ENCODE assay signal across 22 cellular contexts in genomic region chr1:25018878-25019277, GRCh38.
DNase-seq lines count a peak whose midpoint lies in the region; ATAC-seq and TF ChIP-seq lines count a peak whose summit lies in the region.
"Had no signal": no experiment of that assay in that cellular context is flagged by ENCODE, and none has a peak within 500 bp of the region (broad histone marks: within the 10 kb centered on the region; RNA-seq: fewer than 3 reads in every experiment).

No MANE protein-coding gene starts in this region.

- ATAC-seq in activated naive CD4-positive, alpha-beta T cell treated with anti-CD3 and anti-CD28 coated beads, Interleukin-2, amount 50 U/mL, for 72 hours: no peak
- no peak for ATAC-seq in activated naive CD8-positive, alpha-beta T cell treated with anti-CD3 and anti-CD28 coated beads, Interleukin-2, amount 10 ng/mL, durations not matched to agents 7 days and 5 days (ENCODE audit: low read depth)
- ATAC-seq in stimulated activated effector memory CD8-positive, alpha-beta T cell treated with anti-CD3 and anti-CD28 coated beads, Interleukin-12 subunit alpha, Interleukin-12 subunit beta, amount 100 ng/mL, for 72 hours: no peak
- ATAC-seq: GM23338 had no signal

- no peak overlapping the region for H3K27ac ChIP-seq in tibial nerve
- H3K27ac ChIP-seq: esophagus squamous epithelium, neutrophil had no signal

- peaks cover 60% of the 10 kb centered on the region for H3K4me1 ChIP-seq in NT2/D1 (ENCODE audit: insufficient read depth, insufficient read length)
- peaks cover 0 to 16% (median 6%) of the 10 kb centered on the region in 4 donors for H3K4me1 ChIP-seq in tibial nerve
- H3K4me1 ChIP-seq: Caco-2 had no signal

- peaks cover 59% of the 10 kb centered on the region for H3K4me1 Mint-ChIP-seq in activated naive CD8-positive, alpha-beta T cell treated with anti-CD3 and anti-CD28 coated beads, Interleukin-2, amount 10 ng/mL, durations not matched to agents 7 days and 5 days
- H3K4me1 Mint-ChIP-seq in stimulated activated effector memory CD8-positive, alpha-beta T cell treated with anti-CD3 and anti-CD28 coated beads, Interleukin-12 subunit alpha, Interleukin-12 subunit beta, amount 100 ng/mL, for 72 hours: peaks cover 65% of the 10 kb centered on the region

- peak overlapping the region; percentile 67 to 99 for H3K27ac Mint-ChIP-seq in activated naive CD4-positive, alpha-beta T cell treated with anti-CD3 and anti-CD28 coated beads, Interleukin-2, amount 50 U/mL, for 72 hours
- peak overlapping the region; percentile 97 for H3K27ac Mint-ChIP-seq in activated naive CD8-positive, alpha-beta T cell treated with anti-CD3 and anti-CD28 coated beads, Interleukin-2, amount 10 ng/mL, durations not matched to agents 7 days and 5 days
- peak overlapping the region; percentile 96 for H3K27ac Mint-ChIP-seq in stimulated activated effector memory CD8-positive, alpha-beta T cell treated with anti-CD3 and anti-CD28 coated beads, Interleukin-12 subunit alpha, Interleukin-12 subunit beta, amount 100 ng/mL, for 72 hours
- H3K27ac Mint-ChIP-seq: GM23338 had no signal

- no peak for DNase-seq in activated naive CD4-positive, alpha-beta T cell treated with anti-CD3 and anti-CD28 coated beads, Interleukin-2, amount 50 U/mL, for 72 hours (ENCODE audit: low spot score in 2 of 2)
- no peak for DNase-seq in activated naive CD4-positive, alpha-beta T cell treated with anti-CD3 and anti-CD28 coated beads, Interleukin-2, amount 50 U/mL, for 16 hours
- DNase-seq in NT2/D1 (ENCODE audit: low read depth, low spot score): no peak
- no peak for DNase-seq in activated naive CD8-positive, alpha-beta T cell treated with anti-CD3 and anti-CD28 coated beads, Interleukin-2, amount 10 ng/mL, durations not matched to agents 7 days and 5 days
- DNase-seq in stimulated activated effector memory CD8-positive, alpha-beta T cell treated with anti-CD3 and anti-CD28 coated beads, Interleukin-12 subunit alpha, Interleukin-12 subunit beta, amount 100 ng/mL, for 72 hours (ENCODE audit: low spot score in 2 of 2): no peak
- DNase-seq in RKO (ENCODE audit: low spot score): no peak
- no peak for DNase-seq in tibial nerve (ENCODE audit: low spot score in 2 of 2)
- no peak for DNase-seq in HCEC 1CT
- DNase-seq: activated CD4-positive, alpha-beta T cell treated with anti-CD3 and anti-CD28 coated beads for 48 hours; activated effector memory CD4-positive, alpha-beta T cell treated with anti-CD3 and anti-CD28 coated beads, Interleukin-2, amount 50 U/mL, for 16 hours; Caco-2; dorsolateral prefrontal cortex; esophagus squamous epithelium; glutamatergic neuron; immature natural killer cell; Kasumi-1; NCI-H1417; stimulated activated CD4-positive, alpha-beta T cell treated with anti-CD3 and anti-CD28 coated beads, Interleukin-2, amount 100 ng/mL, for 24 hours; T1000 had no signal

- peak overlapping the region; percentile 6 for H3K9ac ChIP-seq in NT2/D1 (ENCODE audit: insufficient read length, low read depth)

- POLR2A ChIA-PET in activated naive CD8-positive, alpha-beta T cell treated with anti-CD3 and anti-CD28 coated beads, Interleukin-2, amount 10 ng/mL, durations not matched to agents 7 days and 5 days (lab: Charles Lee): interaction anchor here (0.8 to 1.4 kb wide), 2 partner anchors 12 to 49 kb away, joined by 3 read pairs; no protein-coding TSS in a partner anchor

- H3K36me3 ChIP-seq in NT2/D1 (ENCODE audit: insufficient read depth, insufficient read length, low read length) (no peaks in the 10 kb centered on the region), tibial nerve (no peaks in the 10 kb centered on the region)
- H3K36me3 ChIP-seq: esophagus squamous epithelium, neutrophil had no signal

- 93 to 95% methylated on average over 6 of the region's 6 CpGs for WGBS in tibial nerve, 2 donors

- no peak for TF ChIP-seq POLR2A in tibial nerve (IDR thresholded peaks at IDR 0.05)

- TF ChIP-seq CTCF in tibial nerve (IDR thresholded peaks at IDR 0.05): no peak

- no peak for TF ChIP-seq EP300 in tibial nerve (IDR thresholded peaks at IDR 0.05)

- H3K9me3 Mint-ChIP-seq in activated naive CD4-positive, alpha-beta T cell treated with anti-CD3 and anti-CD28 coated beads, Interleukin-2, amount 50 U/mL, for 72 hours: no peaks in the 10 kb centered on the region
- no peaks in the 10 kb centered on the region for H3K9me3 Mint-ChIP-seq in activated naive CD8-positive, alpha-beta T cell treated with anti-CD3 and anti-CD28 coated beads, Interleukin-2, amount 10 ng/mL, durations not matched to agents 7 days and 5 days
- H3K9me3 Mint-ChIP-seq in stimulated activated effector memory CD8-positive, alpha-beta T cell treated with anti-CD3 and anti-CD28 coated beads, Interleukin-12 subunit alpha, Interleukin-12 subunit beta, amount 100 ng/mL, for 72 hours: no peaks in the 10 kb centered on the region
- H3K9me3 Mint-ChIP-seq: GM23338, immature natural killer cell had no signal

- no peak overlapping the region for H3K4me3 Mint-ChIP-seq in activated naive CD8-positive, alpha-beta T cell treated with anti-CD3 and anti-CD28 coated beads, Interleukin-2, amount 10 ng/mL, durations not matched to agents 7 days and 5 days
- peak overlapping the region; percentile 51 for H3K4me3 Mint-ChIP-seq in stimulated activated effector memory CD8-positive, alpha-beta T cell treated with anti-CD3 and anti-CD28 coated beads, Interleukin-12 subunit alpha, Interleukin-12 subunit beta, amount 100 ng/mL, for 72 hours
- H3K4me3 Mint-ChIP-seq: GM23338, immature natural killer cell had no signal

- no peaks in the 10 kb centered on the region for H3K27me3 ChIP-seq in NT2/D1 (ENCODE audit: insufficient read depth, insufficient read length)
- no peaks in the 10 kb centered on the region for H3K27me3 ChIP-seq in tibial nerve
- H3K27me3 ChIP-seq: neutrophil had no signal

- H3K4me3 ChIP-seq in NT2/D1 (ENCODE audit: insufficient read length, low read depth): no peak overlapping the region
- H3K4me3 ChIP-seq in tibial nerve: no peak overlapping the region
- H3K4me3 ChIP-seq: dorsolateral prefrontal cortex, esophagus squamous epithelium, GM23338 had no signal

- H3K9me3 ChIP-seq in NT2/D1 (ENCODE audit: insufficient read depth, low read length) (no peaks in the 10 kb centered on the region), tibial nerve (no peaks in the 10 kb centered on the region)
- H3K9me3 ChIP-seq: Caco-2, esophagus squamous epithelium, neutrophil had no signal

- peaks cover 4 to 11% of the 10 kb centered on the region in 2 donors for H3K36me3 Mint-ChIP-seq in activated naive CD4-positive, alpha-beta T cell treated with anti-CD3 and anti-CD28 coated beads, Interleukin-2, amount 50 U/mL, for 72 hours
- H3K36me3 Mint-ChIP-seq in activated naive CD8-positive, alpha-beta T cell treated with anti-CD3 and anti-CD28 coated beads, Interleukin-2, amount 10 ng/mL, durations not matched to agents 7 days and 5 days: no peaks in the 10 kb centered on the region
- peaks cover 17% of the 10 kb centered on the region for H3K36me3 Mint-ChIP-seq in stimulated activated effector memory CD8-positive, alpha-beta T cell treated with anti-CD3 and anti-CD28 coated beads, Interleukin-12 subunit alpha, Interleukin-12 subunit beta, amount 100 ng/mL, for 72 hours
- H3K36me3 Mint-ChIP-seq: brain, immature natural killer cell had no signal

- H3K27me3 Mint-ChIP-seq in activated naive CD8-positive, alpha-beta T cell treated with anti-CD3 and anti-CD28 coated beads, Interleukin-2, amount 10 ng/mL, durations not matched to agents 7 days and 5 days: no peaks in the 10 kb centered on the region
